ENCODE assay signal across 14 cellular contexts in the genomic region with DNA sequence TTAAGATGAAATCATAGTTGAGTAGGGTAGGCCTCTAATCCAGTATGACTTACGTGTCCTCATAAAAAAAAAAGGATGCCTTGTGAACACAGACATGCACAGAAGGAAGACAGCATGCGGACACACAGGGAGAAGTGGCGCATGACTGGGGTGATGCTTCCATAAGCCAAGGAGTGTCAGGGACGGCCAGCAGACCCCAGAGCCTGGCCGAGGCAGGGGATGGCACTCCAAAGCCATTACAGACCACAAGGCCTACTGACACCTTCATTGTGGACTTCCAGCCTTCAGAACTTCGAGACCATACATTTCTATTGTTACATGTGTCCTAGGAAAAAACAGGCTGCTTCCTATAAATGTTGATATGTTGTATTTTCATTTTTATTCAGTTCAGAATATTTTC. TPM values are rescaled to one million over a fixed set of nuclear protein-coding genes. Genes with fewer than 3 reads are reported as not detected.
A peak's percentile ranks its signal among the peaks of the same experiment; 100 is the strongest.
DNase-seq lines count a peak whose midpoint lies in the region; ATAC-seq and TF ChIP-seq lines count a peak whose summit lies in the region.
"Had no signal": no experiment of that assay in that cellular context is flagged by ENCODE, and none has a peak within 500 bp of the region (broad histone marks: within the 10 kb centered on the region; RNA-seq: fewer than 3 reads in every experiment).

No MANE protein-coding gene starts in this region.

- TF ChIP-seq CTCF in SU-DHL-6 (IDR thresholded peaks at IDR 0.05; ENCODE audit: insufficient read depth, low read length, poor library complexity, severe bottlenecking) (no peak), upper lobe of right lung (IDR thresholded peaks at IDR 0.05) (no peak), progenitor cell of endocrine pancreas (IDR thresholded peaks at IDR 0.05; ENCODE audit: unreplicated experiment) (no peak)

- no peak overlapping the region for H2AFZ ChIP-seq in SU-DHL-6 (ENCODE audit: low read depth, low read length, severe bottlenecking)

- peak overlapping the region; percentile 22; the same call in 1 of the 2 replicates for H3K9ac ChIP-seq in SU-DHL-6 (ENCODE audit: low read length)

- peaks cover 46% of the 10 kb centered on the region for H3K4me1 Mint-ChIP-seq in activated naive CD4-positive, alpha-beta T cell treated with anti-CD3 and anti-CD28 coated beads, Interleukin-2, amount 10 ng/mL, durations not matched to agents 7 days and 5 days
- peaks cover 40 to 45% of the 10 kb centered on the region in 2 donors for H3K4me1 Mint-ChIP-seq in effector memory CD8-positive, alpha-beta T cell (ENCODE audit: low read depth in 2 of 2)
- peaks cover 4% of the 10 kb centered on the region for H3K4me1 Mint-ChIP-seq in progenitor cell of endocrine pancreas (ENCODE audit: low read depth)

- peak overlapping the region; percentile 77 for H3K4me3 Mint-ChIP-seq in activated naive CD4-positive, alpha-beta T cell treated with anti-CD3 and anti-CD28 coated beads, Interleukin-2, amount 10 ng/mL, durations not matched to agents 7 days and 5 days
- peak overlapping the region; percentile 67 for H3K4me3 Mint-ChIP-seq in effector memory CD8-positive, alpha-beta T cell
- no peak overlapping the region for H3K4me3 Mint-ChIP-seq in progenitor cell of endocrine pancreas (ENCODE audit: low read depth)

- H3K4me1 ChIP-seq in upper lobe of right lung: peaks cover 13% of the 10 kb centered on the region

- H3K27ac ChIP-seq in SU-DHL-6 (ENCODE audit: low read depth, low read length) (no peak overlapping the region), upper lobe of right lung (no peak overlapping the region)
- H3K27ac ChIP-seq: VCaP had no signal

- no peaks in the 10 kb centered on the region for H3K36me3 ChIP-seq in SU-DHL-6 (ENCODE audit: low read length)
- H3K36me3 ChIP-seq in upper lobe of right lung: no peaks in the 10 kb centered on the region

- H3K27me3 ChIP-seq in SU-DHL-6 (ENCODE audit: low read length) (no peaks in the 10 kb centered on the region), upper lobe of right lung (no peaks in the 10 kb centered on the region)

- H3K27me3 Mint-ChIP-seq in activated naive CD4-positive, alpha-beta T cell treated with anti-CD3 and anti-CD28 coated beads, Interleukin-2, amount 10 ng/mL, durations not matched to agents 7 days and 5 days: no peaks in the 10 kb centered on the region
- H3K27me3 Mint-ChIP-seq in effector memory CD8-positive, alpha-beta T cell: no peaks in the 10 kb centered on the region
- no peaks in the 10 kb centered on the region for H3K27me3 Mint-ChIP-seq in progenitor cell of endocrine pancreas

- H3K4me3 ChIP-seq in SU-DHL-6 (ENCODE audit: insufficient read depth, low read length, poor library complexity, severe bottlenecking) (peak overlapping the region; percentile 15), upper lobe of right lung (no peak overlapping the region)

- no peaks in the 10 kb centered on the region for H3K9me3 Mint-ChIP-seq in activated naive CD4-positive, alpha-beta T cell treated with anti-CD3 and anti-CD28 coated beads, Interleukin-2, amount 10 ng/mL, durations not matched to agents 7 days and 5 days
- no peaks in the 10 kb centered on the region for H3K9me3 Mint-ChIP-seq in effector memory CD8-positive, alpha-beta T cell
- H3K9me3 Mint-ChIP-seq in progenitor cell of endocrine pancreas (ENCODE audit: low read depth): no peaks in the 10 kb centered on the region

- H3K79me2 ChIP-seq in SU-DHL-6 (ENCODE audit: insufficient read depth, low read length): peaks cover 90% of the 10 kb centered on the region

- intact Hi-C loops in upper lobe of right lung (cut with DNase I): no loop called here
- intact Hi-C loops in left ventricle myocardium superior (cut with micrococcal nuclease): no loop called here

- H3K36me3 Mint-ChIP-seq in activated naive CD4-positive, alpha-beta T cell treated with anti-CD3 and anti-CD28 coated beads, Interleukin-2, amount 10 ng/mL, durations not matched to agents 7 days and 5 days: peaks cover 27% of the 10 kb centered on the region
- peaks cover 23% of the 10 kb centered on the region for H3K36me3 Mint-ChIP-seq in effector memory CD8-positive, alpha-beta T cell (ENCODE audit: insufficient read depth)
- H3K36me3 Mint-ChIP-seq in progenitor cell of endocrine pancreas (ENCODE audit: insufficient read depth): peaks cover 7% of the 10 kb centered on the region

- no peak for DNase-seq in activated naive CD4-positive, alpha-beta T cell treated with anti-CD3 and anti-CD28 coated beads, Interleukin-2, amount 10 ng/mL, durations not matched to agents 7 days and 5 days
- DNase-seq in activated naive CD4-positive, alpha-beta T cell (lab: John Stamatoyannopoulos, UW): no peak
- no peak for DNase-seq in effector memory CD8-positive, alpha-beta T cell
- peak; percentile 22 for DNase-seq in upper lobe of right lung
- DNase-seq in progenitor cell of endocrine pancreas (ENCODE audit: low spot score, unreplicated experiment): no peak
- no peak for DNase-seq in GM03348 (ENCODE audit: low spot score)
- no peak for DNase-seq in left ventricle myocardium superior
- DNase-seq: activated effector memory CD4-positive, alpha-beta T cell treated with Interleukin-2 at 50 U/mL for 16 hours; caudate nucleus; DMS79 treated with DMSO at 0.1 percent for 48 hours; mesendoderm; stimulated activated CD4-positive, alpha-beta T cell treated with anti-CD3 and anti-CD28 coated beads, Interleukin-15, amount 100 ng/mL, for 24 hours had no signal

- H3K9me2 ChIP-seq in SU-DHL-6 (replicated peaks; ENCODE audit: insufficient read depth, low read length): no peaks in the 10 kb centered on the region

- H3K9me3 ChIP-seq in SU-DHL-6 (ENCODE audit: insufficient read depth, low read length) (no peaks in the 10 kb centered on the region), upper lobe of right lung (no peaks in the 10 kb centered on the region)

- ATAC-seq in effector memory CD8-positive, alpha-beta T cell (replicated peaks): no peak
- ATAC-seq in upper lobe of right lung: no peak
- ATAC-seq in left ventricle myocardium superior: no peak

- no peaks in the 10 kb centered on the region for H4K20me1 ChIP-seq in SU-DHL-6 (ENCODE audit: low read depth, low read length)

- CTCF ChIA-PET in activated naive CD4-positive, alpha-beta T cell treated with anti-CD3 and anti-CD28 coated beads, Interleukin-2, amount 10 ng/mL, durations not matched to agents 7 days and 5 days (lab: Charles Lee): interaction anchor here (1.3 kb wide), 1 partner anchor 10 kb away, joined by 7 read pairs; no protein-coding TSS in a partner anchor

- H3K4me2 ChIP-seq in SU-DHL-6 (ENCODE audit: low read depth, low read length, poor library complexity, severe bottlenecking): peak overlapping the region; percentile 74

- H3F3A ChIP-seq in SU-DHL-6 (ENCODE audit: insufficient read depth): peaks cover 8% of the 10 kb centered on the region; the same call in 1 of the 2 replicates

- peak overlapping the region; percentile 96 for H3K27ac Mint-ChIP-seq in activated naive CD4-positive, alpha-beta T cell treated with anti-CD3 and anti-CD28 coated beads, Interleukin-2, amount 10 ng/mL, durations not matched to agents 7 days and 5 days
- peak overlapping the region; percentile 84 to 88 for H3K27ac Mint-ChIP-seq in effector memory CD8-positive, alpha-beta T cell
- no peak overlapping the region for H3K27ac Mint-ChIP-seq in progenitor cell of endocrine pancreas

RNA-seq across cellular contexts. Expression of a gene that starts 19.9 kb away (rescaled TPM):
- 82.7 TPM for total RNA-seq in upper lobe of right lung
- 159 and 167 TPM in 2 replicates for total RNA-seq in progenitor cell of endocrine pancreas
- total RNA-seq in left ventricle myocardium superior: 37.0 TPM

RNA-seq across cellular contexts. Expression of a gene that starts 33.2 kb away (rescaled TPM):
- total RNA-seq in upper lobe of right lung (69.1 TPM), progenitor cell of endocrine pancreas (64.0 and 74.9 TPM in 2 replicates), left ventricle myocardium superior (17.3 TPM)

RNA-seq across cellular contexts. Expression of a gene that starts 48.4 kb away (rescaled TPM):
- total RNA-seq in upper lobe of right lung (18.3 TPM), progenitor cell of endocrine pancreas (35.7 and 38.8 TPM in 2 replicates), left ventricle myocardium superior (11.6 TPM)

RNA-seq across cellular contexts. Expression of a gene that starts 60.0 kb away (rescaled TPM):
- 30.2 TPM for total RNA-seq in upper lobe of right lung
- total RNA-seq in progenitor cell of endocrine pancreas: 58.8 and 64.0 TPM in 2 replicates
- total RNA-seq in left ventricle myocardium superior: 21.8 TPM
